ENCODE assay signal across 7 cellular contexts in genomic region chr20:10020937-10021336, GRCh38.
"Had no signal": no experiment of that assay in that cellular context is flagged by ENCODE, and none has a peak within 500 bp of the region (broad histone marks: within the 10 kb centered on the region; RNA-seq: fewer than 3 reads in every experiment).

No MANE protein-coding gene starts in this region.

- H3K4me3 Mint-ChIP-seq: GM23338, H9, IgD-negative memory B cell had no signal

- DNase-seq: H9, HCEC 1CT, KBM-7 had no signal

- H3K4me2 ChIP-seq: GM23338 had no signal

- H3K9me3 Mint-ChIP-seq: GM23338, H9 had no signal

- ATAC-seq: GM23338, HepG2 had no signal

- H3K27ac Mint-ChIP-seq: GM23338, H9 had no signal

- H3K27ac ChIP-seq: HL-60 had no signal

- H2AFZ ChIP-seq: GM23338 had no signal

- H3K4me1 Mint-ChIP-seq: GM23338, H9, IgD-negative memory B cell had no signal

- H3K4me3 ChIP-seq: GM23338 had no signal
